In genomic region chr3:32947466-32948238, GRCh38 we compare ENCODE assay signal across 1 cellular context.
TF ChIP-seq lines count a peak whose summit lies in the region.

No MANE protein-coding gene starts in this region.

TF ChIP-seq in HepG2, 621 proteins besides CTCF, POLR2A, EP300 and RAD21 (continued from another document and continues in another):
- TF ChIP-seq, protein P1, sequence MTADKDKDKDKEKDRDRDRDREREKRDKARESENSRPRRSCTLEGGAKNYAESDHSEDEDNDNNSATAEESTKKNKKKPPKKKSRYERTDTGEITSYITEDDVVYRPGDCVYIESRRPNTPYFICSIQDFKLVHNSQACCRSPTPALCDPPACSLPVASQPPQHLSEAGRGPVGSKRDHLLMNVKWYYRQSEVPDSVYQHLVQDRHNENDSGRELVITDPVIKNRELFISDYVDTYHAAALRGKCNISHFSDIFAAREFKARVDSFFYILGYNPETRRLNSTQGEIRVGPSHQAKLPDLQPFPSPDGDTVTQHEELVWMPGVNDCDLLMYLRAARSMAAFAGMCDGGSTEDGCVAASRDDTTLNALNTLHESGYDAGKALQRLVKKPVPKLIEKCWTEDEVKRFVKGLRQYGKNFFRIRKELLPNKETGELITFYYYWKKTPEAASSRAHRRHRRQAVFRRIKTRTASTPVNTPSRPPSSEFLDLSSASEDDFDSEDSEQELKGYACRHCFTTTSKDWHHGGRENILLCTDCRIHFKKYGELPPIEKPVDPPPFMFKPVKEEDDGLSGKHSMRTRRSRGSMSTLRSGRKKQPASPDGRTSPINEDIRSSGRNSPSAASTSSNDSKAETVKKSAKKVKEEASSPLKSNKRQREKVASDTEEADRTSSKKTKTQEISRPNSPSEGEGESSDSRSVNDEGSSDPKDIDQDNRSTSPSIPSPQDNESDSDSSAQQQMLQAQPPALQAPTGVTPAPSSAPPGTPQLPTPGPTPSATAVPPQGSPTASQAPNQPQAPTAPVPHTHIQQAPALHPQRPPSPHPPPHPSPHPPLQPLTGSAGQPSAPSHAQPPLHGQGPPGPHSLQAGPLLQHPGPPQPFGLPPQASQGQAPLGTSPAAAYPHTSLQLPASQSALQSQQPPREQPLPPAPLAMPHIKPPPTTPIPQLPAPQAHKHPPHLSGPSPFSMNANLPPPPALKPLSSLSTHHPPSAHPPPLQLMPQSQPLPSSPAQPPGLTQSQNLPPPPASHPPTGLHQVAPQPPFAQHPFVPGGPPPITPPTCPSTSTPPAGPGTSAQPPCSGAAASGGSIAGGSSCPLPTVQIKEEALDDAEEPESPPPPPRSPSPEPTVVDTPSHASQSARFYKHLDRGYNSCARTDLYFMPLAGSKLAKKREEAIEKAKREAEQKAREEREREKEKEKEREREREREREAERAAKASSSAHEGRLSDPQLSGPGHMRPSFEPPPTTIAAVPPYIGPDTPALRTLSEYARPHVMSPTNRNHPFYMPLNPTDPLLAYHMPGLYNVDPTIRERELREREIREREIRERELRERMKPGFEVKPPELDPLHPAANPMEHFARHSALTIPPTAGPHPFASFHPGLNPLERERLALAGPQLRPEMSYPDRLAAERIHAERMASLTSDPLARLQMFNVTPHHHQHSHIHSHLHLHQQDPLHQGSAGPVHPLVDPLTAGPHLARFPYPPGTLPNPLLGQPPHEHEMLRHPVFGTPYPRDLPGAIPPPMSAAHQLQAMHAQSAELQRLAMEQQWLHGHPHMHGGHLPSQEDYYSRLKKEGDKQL (CRISPR knock-in tag; IDR thresholded peaks at IDR 0.05; ENCODE audit: low read depth) = no peak
- no peak for TF ChIP-seq TGIF2 (CRISPR knock-in tag; IDR thresholded peaks at IDR 0.05)
- TF ChIP-seq ZNF83 (CRISPR knock-in tag; IDR thresholded peaks at IDR 0.05; ENCODE audit: borderline replicate concordance) = no peak
- no peak for TF ChIP-seq ZNF143 (CRISPR knock-in tag; IDR thresholded peaks at IDR 0.05)
- no peak for TF ChIP-seq JUND (CRISPR knock-in tag; IDR thresholded peaks at IDR 0.05)
- TF ChIP-seq ZNF850 (CRISPR knock-in tag; conservative IDR thresholded peaks at IDR 0.05) = no peak
- TF ChIP-seq ZNF382 (CRISPR knock-in tag; IDR thresholded peaks at IDR 0.05; ENCODE audit: borderline replicate concordance) = no peak
- no peak for TF ChIP-seq POLR2G (IDR thresholded peaks at IDR 0.05; ENCODE audit: low read depth, low read length)
- no peak for TF ChIP-seq DNMT3B (CRISPR knock-in tag; conservative IDR thresholded peaks at IDR 0.05)
- no peak for TF ChIP-seq ZIK1 (CRISPR knock-in tag; IDR thresholded peaks at IDR 0.05; ENCODE audit: borderline replicate concordance, low read depth)
- TF ChIP-seq GLI4 (CRISPR knock-in tag; IDR thresholded peaks at IDR 0.05; ENCODE audit: borderline replicate concordance) = no peak
- TF ChIP-seq, protein P2, sequence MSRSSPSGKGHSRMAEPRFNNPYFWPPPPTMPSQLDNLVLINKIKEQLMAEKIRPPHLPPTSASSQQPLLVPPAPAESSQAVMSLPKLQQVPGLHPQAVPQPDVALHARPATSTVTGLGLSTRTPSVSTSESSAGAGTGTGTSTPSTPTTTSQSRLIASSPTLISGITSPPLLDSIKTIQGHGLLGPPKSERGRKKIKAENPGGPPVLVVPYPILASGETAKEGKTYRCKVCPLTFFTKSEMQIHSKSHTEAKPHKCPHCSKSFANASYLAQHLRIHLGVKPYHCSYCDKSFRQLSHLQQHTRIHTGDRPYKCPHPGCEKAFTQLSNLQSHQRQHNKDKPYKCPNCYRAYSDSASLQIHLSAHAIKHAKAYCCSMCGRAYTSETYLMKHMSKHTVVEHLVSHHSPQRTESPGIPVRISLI (CRISPR knock-in tag; IDR thresholded peaks at IDR 0.05; ENCODE audit: borderline replicate concordance) = no peak
- peak; percentile 87 for TF ChIP-seq ZNF629 (CRISPR knock-in tag; conservative IDR thresholded peaks at IDR 0.05)
- no peak for TF ChIP-seq GLMP (CRISPR knock-in tag; IDR thresholded peaks at IDR 0.05; ENCODE audit: borderline replicate concordance)
- TF ChIP-seq LCORL (IDR thresholded peaks at IDR 0.05) = no peak
- TF ChIP-seq LCORL (CRISPR knock-in tag; IDR thresholded peaks at IDR 0.05) = peak; percentile 61
- no peak for TF ChIP-seq ZFP41 (CRISPR knock-in tag; IDR thresholded peaks at IDR 0.05; ENCODE audit: borderline replicate concordance)
- TF ChIP-seq SRSF1 (optimal IDR thresholded peaks at IDR 0.05; ENCODE audit: low read depth, low read length) = no peak
- TF ChIP-seq SIN3A (IDR thresholded peaks at IDR 0.05; ENCODE audit: borderline replicate concordance, low read depth, low read length) = no peak
- TF ChIP-seq PITX1 (CRISPR knock-in tag; IDR thresholded peaks at IDR 0.05) = no peak
- no peak for TF ChIP-seq RNF2 (conservative IDR thresholded peaks at IDR 0.05; ENCODE audit: low read depth)
- TF ChIP-seq, protein P3, sequence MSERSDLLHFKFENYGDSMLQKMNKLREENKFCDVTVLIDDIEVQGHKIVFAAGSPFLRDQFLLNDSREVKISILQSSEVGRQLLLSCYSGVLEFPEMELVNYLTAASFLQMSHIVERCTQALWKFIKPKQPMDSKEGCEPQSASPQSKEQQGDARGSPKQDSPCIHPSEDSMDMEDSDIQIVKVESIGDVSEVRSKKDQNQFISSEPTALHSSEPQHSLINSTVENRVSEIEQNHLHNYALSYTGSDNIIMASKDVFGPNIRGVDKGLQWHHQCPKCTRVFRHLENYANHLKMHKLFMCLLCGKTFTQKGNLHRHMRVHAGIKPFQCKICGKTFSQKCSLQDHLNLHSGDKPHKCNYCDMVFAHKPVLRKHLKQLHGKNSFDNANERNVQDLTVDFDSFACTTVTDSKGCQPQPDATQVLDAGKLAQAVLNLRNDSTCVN (CRISPR knock-in tag; IDR thresholded peaks at IDR 0.05; ENCODE audit: borderline replicate concordance) = no peak
- TF ChIP-seq, protein P4, sequence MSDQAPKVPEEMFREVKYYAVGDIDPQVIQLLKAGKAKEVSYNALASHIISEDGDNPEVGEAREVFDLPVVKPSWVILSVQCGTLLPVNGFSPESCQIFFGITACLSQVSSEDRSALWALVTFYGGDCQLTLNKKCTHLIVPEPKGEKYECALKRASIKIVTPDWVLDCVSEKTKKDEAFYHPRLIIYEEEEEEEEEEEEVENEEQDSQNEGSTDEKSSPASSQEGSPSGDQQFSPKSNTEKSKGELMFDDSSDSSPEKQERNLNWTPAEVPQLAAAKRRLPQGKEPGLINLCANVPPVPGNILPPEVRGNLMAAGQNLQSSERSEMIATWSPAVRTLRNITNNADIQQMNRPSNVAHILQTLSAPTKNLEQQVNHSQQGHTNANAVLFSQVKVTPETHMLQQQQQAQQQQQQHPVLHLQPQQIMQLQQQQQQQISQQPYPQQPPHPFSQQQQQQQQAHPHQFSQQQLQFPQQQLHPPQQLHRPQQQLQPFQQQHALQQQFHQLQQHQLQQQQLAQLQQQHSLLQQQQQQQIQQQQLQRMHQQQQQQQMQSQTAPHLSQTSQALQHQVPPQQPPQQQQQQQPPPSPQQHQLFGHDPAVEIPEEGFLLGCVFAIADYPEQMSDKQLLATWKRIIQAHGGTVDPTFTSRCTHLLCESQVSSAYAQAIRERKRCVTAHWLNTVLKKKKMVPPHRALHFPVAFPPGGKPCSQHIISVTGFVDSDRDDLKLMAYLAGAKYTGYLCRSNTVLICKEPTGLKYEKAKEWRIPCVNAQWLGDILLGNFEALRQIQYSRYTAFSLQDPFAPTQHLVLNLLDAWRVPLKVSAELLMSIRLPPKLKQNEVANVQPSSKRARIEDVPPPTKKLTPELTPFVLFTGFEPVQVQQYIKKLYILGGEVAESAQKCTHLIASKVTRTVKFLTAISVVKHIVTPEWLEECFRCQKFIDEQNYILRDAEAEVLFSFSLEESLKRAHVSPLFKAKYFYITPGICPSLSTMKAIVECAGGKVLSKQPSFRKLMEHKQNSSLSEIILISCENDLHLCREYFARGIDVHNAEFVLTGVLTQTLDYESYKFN (CRISPR knock-in tag; conservative IDR thresholded peaks at IDR 0.05) = 0 out of 2 replicates have a peak, but pooled peaks have one; percentile 15
- TF ChIP-seq ZNF331 (CRISPR knock-in tag; IDR thresholded peaks at IDR 0.05) = peak; percentile 45; the same call in 1 of the 2 replicates
- TF ChIP-seq, protein P5, sequence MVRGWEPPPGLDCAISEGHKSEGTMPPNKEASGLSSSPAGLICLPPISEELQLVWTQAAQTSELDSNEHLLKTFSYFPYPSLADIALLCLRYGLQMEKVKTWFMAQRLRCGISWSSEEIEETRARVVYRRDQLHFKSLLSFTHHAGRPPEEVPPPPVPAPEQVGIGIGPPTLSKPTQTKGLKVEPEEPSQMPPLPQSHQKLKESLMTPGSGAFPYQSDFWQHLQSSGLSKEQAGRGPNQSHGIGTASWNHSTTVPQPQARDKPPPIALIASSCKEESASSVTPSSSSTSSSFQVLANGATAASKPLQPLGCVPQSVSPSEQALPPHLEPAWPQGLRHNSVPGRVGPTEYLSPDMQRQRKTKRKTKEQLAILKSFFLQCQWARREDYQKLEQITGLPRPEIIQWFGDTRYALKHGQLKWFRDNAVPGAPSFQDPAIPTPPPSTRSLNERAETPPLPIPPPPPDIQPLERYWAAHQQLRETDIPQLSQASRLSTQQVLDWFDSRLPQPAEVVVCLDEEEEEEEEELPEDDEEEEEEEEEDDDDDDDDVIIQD (CRISPR knock-in tag; IDR thresholded peaks at IDR 0.05; ENCODE audit: low read depth) = peak; percentile 53; the same call in 1 of the 2 replicates
- TF ChIP-seq, protein P6, sequence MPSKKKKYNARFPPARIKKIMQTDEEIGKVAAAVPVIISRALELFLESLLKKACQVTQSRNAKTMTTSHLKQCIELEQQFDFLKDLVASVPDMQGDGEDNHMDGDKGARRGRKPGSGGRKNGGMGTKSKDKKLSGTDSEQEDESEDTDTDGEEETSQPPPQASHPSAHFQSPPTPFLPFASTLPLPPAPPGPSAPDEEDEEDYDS (CRISPR knock-in tag; IDR thresholded peaks at IDR 0.05) = 0 out of 2 replicates have a peak, but pooled peaks have one; percentile 38
- no peak for TF ChIP-seq FOXC1 (CRISPR knock-in tag; IDR thresholded peaks at IDR 0.05; ENCODE audit: borderline replicate concordance)
- TF ChIP-seq ZNF713 (CRISPR knock-in tag; IDR thresholded peaks at IDR 0.05) = no peak
- no peak for TF ChIP-seq ZNF317 (CRISPR knock-in tag; IDR thresholded peaks at IDR 0.05)
- no peak for TF ChIP-seq E2F5 (CRISPR knock-in tag; conservative IDR thresholded peaks at IDR 0.05)
- TF ChIP-seq, protein P7, sequence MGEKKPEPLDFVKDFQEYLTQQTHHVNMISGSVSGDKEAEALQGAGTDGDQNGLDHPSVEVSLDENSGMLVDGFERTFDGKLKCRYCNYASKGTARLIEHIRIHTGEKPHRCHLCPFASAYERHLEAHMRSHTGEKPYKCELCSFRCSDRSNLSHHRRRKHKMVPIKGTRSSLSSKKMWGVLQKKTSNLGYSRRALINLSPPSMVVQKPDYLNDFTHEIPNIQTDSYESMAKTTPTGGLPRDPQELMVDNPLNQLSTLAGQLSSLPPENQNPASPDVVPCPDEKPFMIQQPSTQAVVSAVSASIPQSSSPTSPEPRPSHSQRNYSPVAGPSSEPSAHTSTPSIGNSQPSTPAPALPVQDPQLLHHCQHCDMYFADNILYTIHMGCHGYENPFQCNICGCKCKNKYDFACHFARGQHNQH (CRISPR knock-in tag; IDR thresholded peaks at IDR 0.05) = peak; percentile 26; the same call in 1 of the 2 replicates
- TF ChIP-seq XRCC5 (optimal IDR thresholded peaks at IDR 0.05; ENCODE audit: low read length) = peak; percentile 51
- 0 out of 2 replicates have a peak, but pooled peaks have one; percentile 51 for TF ChIP-seq ZBTB43 (CRISPR knock-in tag; conservative IDR thresholded peaks at IDR 0.05)
- no peak for TF ChIP-seq ZNF558 (CRISPR knock-in tag; IDR thresholded peaks at IDR 0.05; ENCODE audit: borderline replicate concordance)
- no peak for TF ChIP-seq ZNF101 (CRISPR knock-in tag; IDR thresholded peaks at IDR 0.05; ENCODE audit: borderline replicate concordance, low read depth)
- TF ChIP-seq HOXA5 (CRISPR knock-in tag; IDR thresholded peaks at IDR 0.05) = peak; percentile 36; the same call in 1 of the 2 replicates
- 0 out of 2 replicates have a peak, but pooled peaks have one; percentile 22 for TF ChIP-seq ZNF350 (CRISPR knock-in tag; IDR thresholded peaks at IDR 0.05; ENCODE audit: borderline replicate concordance, low read depth)
- TF ChIP-seq SAP130 (CRISPR knock-in tag; IDR thresholded peaks at IDR 0.05; ENCODE audit: low read depth) = peak; percentile 40; the same call in 1 of the 2 replicates
- no peak for TF ChIP-seq TBP (CRISPR knock-in tag; IDR thresholded peaks at IDR 0.05)
- TF ChIP-seq TCF7L2 (IDR thresholded peaks at IDR 0.05; ENCODE audit: low read depth, low read length) = no peak
- no peak for TF ChIP-seq TOPORS (CRISPR knock-in tag; IDR thresholded peaks at IDR 0.05)
- TF ChIP-seq CEBPB (IDR thresholded peaks at IDR 0.05; ENCODE audit: borderline replicate concordance, low read depth, low read length) = no peak
- TF ChIP-seq PAX8 (CRISPR knock-in tag; IDR thresholded peaks at IDR 0.05; ENCODE audit: borderline replicate concordance) = no peak
- no peak for TF ChIP-seq ZNF326 (CRISPR knock-in tag; IDR thresholded peaks at IDR 0.05; ENCODE audit: borderline replicate concordance)
- TF ChIP-seq, protein P8, sequence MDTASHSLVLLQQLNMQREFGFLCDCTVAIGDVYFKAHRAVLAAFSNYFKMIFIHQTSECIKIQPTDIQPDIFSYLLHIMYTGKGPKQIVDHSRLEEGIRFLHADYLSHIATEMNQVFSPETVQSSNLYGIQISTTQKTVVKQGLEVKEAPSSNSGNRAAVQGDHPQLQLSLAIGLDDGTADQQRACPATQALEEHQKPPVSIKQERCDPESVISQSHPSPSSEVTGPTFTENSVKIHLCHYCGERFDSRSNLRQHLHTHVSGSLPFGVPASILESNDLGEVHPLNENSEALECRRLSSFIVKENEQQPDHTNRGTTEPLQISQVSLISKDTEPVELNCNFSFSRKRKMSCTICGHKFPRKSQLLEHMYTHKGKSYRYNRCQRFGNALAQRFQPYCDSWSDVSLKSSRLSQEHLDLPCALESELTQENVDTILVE (CRISPR knock-in tag; IDR thresholded peaks at IDR 0.05) = 0 out of 2 replicates have a peak, but pooled peaks have one; percentile 59
